Comparison of ENCODE assay signal across 7 cellular contexts in the genomic region with DNA sequence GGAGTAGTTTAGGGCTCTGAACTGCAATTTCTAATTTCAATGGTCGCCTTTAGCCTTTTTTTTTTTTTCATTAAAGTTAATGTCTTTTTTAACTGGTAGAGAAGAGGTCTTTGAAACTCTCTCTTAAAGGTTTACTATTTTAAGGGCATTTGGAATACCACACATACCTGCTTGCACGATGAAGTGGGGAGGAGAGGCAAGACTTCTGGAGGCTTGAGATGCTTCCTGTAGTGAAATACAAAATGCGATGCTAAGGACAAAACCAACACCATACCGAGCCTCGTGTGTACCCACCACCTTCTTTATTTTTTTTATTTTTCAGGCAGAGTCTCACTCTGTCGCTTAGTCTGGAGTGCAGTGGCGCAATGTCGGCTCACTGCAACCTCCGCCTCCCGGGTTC. TPM values are rescaled to one million over a fixed set of nuclear protein-coding genes. Genes with fewer than 3 reads are reported as not detected.
"Had no signal": no experiment of that assay in that cellular context is flagged by ENCODE, and none has a peak within 500 bp of the region (broad histone marks: within the 10 kb centered on the region; RNA-seq: fewer than 3 reads in every experiment).

No MANE protein-coding gene starts in this region.

- ATAC-seq: GM23338, K562 had no signal

- H3K4me3 Mint-ChIP-seq: GM23338, H9 had no signal

- DNase-seq: H9, HCEC 1CT, IMR-90 had no signal

- H3K4me2 ChIP-seq: GM23338 had no signal

- H3K4me3 ChIP-seq: GM23338, K562 had no signal

- H3K9me3 Mint-ChIP-seq: H9 had no signal

- H3K27ac ChIP-seq: HL-60 had no signal

- H3K4me1 Mint-ChIP-seq: GM23338, H9 had no signal

- H2AFZ ChIP-seq: GM23338 had no signal

- H3K27ac Mint-ChIP-seq: GM23338, H9 had no signal

RNA-seq across cellular contexts. Expression of a gene that starts 57.4 kb away (rescaled TPM):
- total RNA-seq: HT1080, IMR-90 had no signal
- polyA plus RNA-seq: IMR-90, K562 had no signal
